17 cellular contexts compared by ENCODE assay signal in genomic region chr2:36484454-36484853, GRCh38.
DNase-seq lines count a peak whose midpoint lies in the region; ATAC-seq and TF ChIP-seq lines count a peak whose summit lies in the region.
"Had no signal": no experiment of that assay in that cellular context is flagged by ENCODE, and none has a peak within 500 bp of the region (broad histone marks: within the 10 kb centered on the region; RNA-seq: fewer than 3 reads in every experiment).

No MANE protein-coding gene starts in this region.

- H3K27ac ChIP-seq in RWPE2 (ENCODE audit: poor library complexity, severe bottlenecking) (peak overlapping the region; percentile 97), trophoblast cell (ENCODE audit: low read depth, low read length) (no peak overlapping the region), uterus (peak overlapping the region; percentile 53 to 66)
- H3K27ac ChIP-seq: neural progenitor cell had no signal

- H3K14ac ChIP-seq in trophoblast cell (ENCODE audit: low read length): no peak overlapping the region

- H4K12ac ChIP-seq in trophoblast cell (ENCODE audit: low read depth, low read length): no peak overlapping the region

- no peak overlapping the region for H2BK12ac ChIP-seq in trophoblast cell (ENCODE audit: low read length)

- peaks cover 96% of the 10 kb centered on the region for H3K36me3 ChIP-seq in RWPE2 (ENCODE audit: low read depth)
- peaks cover 10 to 11% of the 10 kb centered on the region in 2 experiments for H3K36me3 ChIP-seq in trophoblast cell (ENCODE audit: control insufficient read depth in 1 of 2, insufficient read depth in 2 of 2, low read length in 2 of 2)
- no peaks in the 10 kb centered on the region for H3K36me3 ChIP-seq in uterus
- H3K36me3 ChIP-seq: colonic mucosa, neural progenitor cell had no signal

- H3K27me3 Mint-ChIP-seq in endothelial cell (ENCODE audit: unreplicated experiment): peaks cover 10% of the 10 kb centered on the region

- H3K23ac ChIP-seq in trophoblast cell (ENCODE audit: low read length): no peak overlapping the region

- H3K4me1 Mint-ChIP-seq in endothelial cell (ENCODE audit: unreplicated experiment): peaks cover 21% of the 10 kb centered on the region

- intact Hi-C loops in uterus (cut with DNase I; ENCODE audit: low total_unique reads): no loop called here

- H3K79me2 ChIP-seq in trophoblast cell (ENCODE audit: control insufficient read depth, insufficient read depth, low read length, poor library complexity): no peaks in the 10 kb centered on the region

- H3K4me3 ChIP-seq in RWPE2 (ENCODE audit: severe bottlenecking) (no peak overlapping the region), trophoblast cell (ENCODE audit: low read depth, low read length) (no peak overlapping the region), uterus (no peak overlapping the region)
- H3K4me3 ChIP-seq: colonic mucosa, neural progenitor cell had no signal

- H3K27me3 ChIP-seq in RWPE2 (ENCODE audit: insufficient read depth, poor library complexity, severe bottlenecking): no peaks in the 10 kb centered on the region
- no peaks in the 10 kb centered on the region for H3K27me3 ChIP-seq in trophoblast cell (ENCODE audit: insufficient read depth, low read length)
- H3K27me3 ChIP-seq in uterus: no peaks in the 10 kb centered on the region
- H3K27me3 ChIP-seq: colonic mucosa, neural progenitor cell had no signal

- no peak overlapping the region for H3K4ac ChIP-seq in trophoblast cell (ENCODE audit: low read depth, low read length)

- TF ChIP-seq POLR2A in uterus (IDR thresholded peaks at IDR 0.05): no peak

- H3K4me2 ChIP-seq in trophoblast cell (ENCODE audit: low read length): no peak overlapping the region
- H3K4me2 ChIP-seq: neural progenitor cell had no signal

- H4K8ac ChIP-seq in trophoblast cell (ENCODE audit: low read depth, low read length): no peak overlapping the region

- no peaks in the 10 kb centered on the region for H3K9me3 Mint-ChIP-seq in endothelial cell (ENCODE audit: unreplicated experiment)
- H3K9me3 Mint-ChIP-seq: neural progenitor cell had no signal

- H3K18ac ChIP-seq in trophoblast cell (ENCODE audit: low read length): no peak overlapping the region

- no peak overlapping the region for H2AK5ac ChIP-seq in trophoblast cell (ENCODE audit: low read length)

- peak overlapping the region; percentile 56 for H3K4me3 Mint-ChIP-seq in endothelial cell (ENCODE audit: unreplicated experiment)
- H3K4me3 Mint-ChIP-seq: neural progenitor cell had no signal

- peaks cover 73% of the 10 kb centered on the region for H3K4me1 ChIP-seq in RWPE2 (ENCODE audit: insufficient read depth, poor library complexity, severe bottlenecking)
- peaks cover 15 to 29% of the 10 kb centered on the region in 2 experiments for H3K4me1 ChIP-seq in trophoblast cell (ENCODE audit: control insufficient read depth in 1 of 2, insufficient read depth in 2 of 2, low read length in 2 of 2)
- H3K4me1 ChIP-seq in uterus: peaks cover 7 to 12% of the 10 kb centered on the region in 2 donors
- H3K4me1 ChIP-seq: colonic mucosa, neural progenitor cell had no signal

- TF ChIP-seq CTCF in RWPE2 (IDR thresholded peaks at IDR 0.05; ENCODE audit: poor library complexity, severe bottlenecking): no peak
- TF ChIP-seq CTCF in endothelial cell (IDR thresholded peaks at IDR 0.05; ENCODE audit: unreplicated experiment): no peak
- no peak for TF ChIP-seq CTCF in uterus (IDR thresholded peaks at IDR 0.05)

- H2BK5ac ChIP-seq in trophoblast cell (ENCODE audit: low read depth, low read length, poor library complexity): no peak overlapping the region

- ATAC-seq in RWPE2 (ENCODE audit: low read depth): no peak

- H3K79me1 ChIP-seq in trophoblast cell (ENCODE audit: low read length): peaks cover 11% of the 10 kb centered on the region

- H4K91ac ChIP-seq in trophoblast cell (ENCODE audit: low read depth, low read length): no peak overlapping the region

- H2AFZ ChIP-seq in trophoblast cell (ENCODE audit: insufficient read depth, low read length, poor library complexity): no peak overlapping the region
- H2AFZ ChIP-seq: neural progenitor cell had no signal

- H3K9me3 ChIP-seq in RWPE2 (ENCODE audit: severe bottlenecking) (no peaks in the 10 kb centered on the region), trophoblast cell (ENCODE audit: insufficient read depth, low read depth, low read length) (no peaks in the 10 kb centered on the region), uterus (no peaks in the 10 kb centered on the region)
- H3K9me3 ChIP-seq: colonic mucosa had no signal

- DNase-seq in RWPE2 (ENCODE audit: low spot score) (no peak), endothelial cell (ENCODE audit: low spot score) (no peak), trophoblast cell (peak; percentile 56 to 84), uterus (no peak), cortex of kidney (lab: John Stamatoyannopoulos, UW) (no peak), NCI-H510A treated with DMSO at 0.1 percent for 48 hours (lab: John Stamatoyannopoulos, UW) (no peak)
- DNase-seq in NK-92 treated with Interleukin-12 subunit alpha and Interleukin-12 subunit beta, amount 100 ng/mL, for 24 hours (lab: John Stamatoyannopoulos, UW): no peak
- DNase-seq: activated CD4-positive, CD25-positive, alpha-beta regulatory T cell treated with anti-CD3 and anti-CD28 coated beads, Interleukin-2, amount 50 U/mL, for 72 hours; activated gamma-delta T cell treated with Interleukin-2 at 50 U/mL for 16 hours; colonic mucosa; GF-D8; head of caudate nucleus; NCI-H1436 treated with DMSO at 0.1 percent for 48 hours; SHP77; substantia nigra; T-helper 2 cell had no signal

- H3K36me3 Mint-ChIP-seq in endothelial cell (ENCODE audit: low read depth, unreplicated experiment): peaks cover 48% of the 10 kb centered on the region

- H2BK120ac ChIP-seq in trophoblast cell (ENCODE audit: insufficient read depth, low read length, poor library complexity): no peak overlapping the region

- WGBS in trophoblast cell (ENCODE audit: extremely low coverage, insufficient coverage, insufficient read length): no CpG with 5 or more reads among the region's 4 CpGs

- H3K9ac ChIP-seq in trophoblast cell (ENCODE audit: low read length): no peak overlapping the region
- H3K9ac ChIP-seq: neural progenitor cell had no signal

- H3K27ac Mint-ChIP-seq in endothelial cell (ENCODE audit: unreplicated experiment): peak overlapping the region; percentile 53
- H3K27ac Mint-ChIP-seq: neural progenitor cell had no signal

Comparison
In these comparisons a context has a peak if more than half of its experiments do, and no peak if none do; other contexts are left out.
1. DNase-seq: peak in trophoblast cell (2 of 2); none in RWPE2 (single experiment), endothelial cell (single experiment), uterus (0 of 2), NK-92 treated with Interleukin-12 subunit alpha and Interleukin-12 subunit beta, amount 100 ng/mL, for 24 hours (single experiment), cortex of kidney (single experiment) and NCI-H510A treated with DMSO at 0.1 percent for 48 hours (single experiment).